8 cellular contexts compared by ENCODE assay signal in genomic region chr4:183797041-183797444, GRCh38.
DNase-seq lines count a peak whose midpoint lies in the region; ATAC-seq and TF ChIP-seq lines count a peak whose summit lies in the region.

No MANE protein-coding gene starts in this region.

- peaks cover 25% of the 10 kb centered on the region for H3K4me1 ChIP-seq in ES-I3 (ENCODE audit: insufficient read depth, low read length)

- CTCF ChIA-PET in T-cell (lab: Charles Lee): no interaction called here

- H3K4me3 ChIP-seq in retinal pigment epithelial cell (ENCODE audit: low read length): peak overlapping the region; percentile 60

- no peaks in the 10 kb centered on the region for H3K36me3 Mint-ChIP-seq in T-cell

- H3K9me3 ChIP-seq in ES-I3 (ENCODE audit: control insufficient read depth, insufficient read depth, low read length): peaks cover 13% of the 10 kb centered on the region; the same call in 1 of the 2 replicates

- no peaks in the 10 kb centered on the region for H3K36me3 ChIP-seq in ES-I3 (ENCODE audit: insufficient read depth, low read length)

- peaks cover 6 to 15% (median 13%) of the 10 kb centered on the region in 3 donors for H3K4me1 Mint-ChIP-seq in T-cell

- intact Hi-C loops in cardiac septum (cut with DNase I): loop anchor here (5.0 kb wide), 1 partner anchor 75 kb away; no protein-coding TSS in a partner anchor

- ATAC-seq in T-cell (replicated peaks in 1 of 4) (peak in 1 of 4 experiments; percentile 27), GM19397 (IDR thresholded peaks at IDR 0.05; ENCODE audit: unreplicated experiment) (no peak), GM21528 (IDR thresholded peaks at IDR 0.05; ENCODE audit: low FRiP score, unreplicated experiment) (no peak)

- H3K9ac ChIP-seq in ES-I3 (ENCODE audit: low read depth, low read length): peak overlapping the region; percentile 67

- POLR2A ChIA-PET in T-cell (lab: Charles Lee): no interaction called here

- peaks cover 11 to 20% (median 11%) of the 10 kb centered on the region in 3 donors for H3K9me3 Mint-ChIP-seq in T-cell

- peaks cover 57 to 63% of the 10 kb centered on the region in 2 donors for H3K27me3 Mint-ChIP-seq in T-cell

- no peak overlapping the region for H3K27ac Mint-ChIP-seq in T-cell

- H3K4me3 Mint-ChIP-seq in T-cell: peak overlapping the region; percentile 64 to 74 (median 71)

- no peak for DNase-seq in T-cell
- DNase-seq in cardiac septum (ENCODE audit: low spot score): peak; percentile 79
- no peak for DNase-seq in retinal pigment epithelial cell (ENCODE audit: low read depth)
- no peak for DNase-seq in kidney glomerular epithelial cell (lab: John Stamatoyannopoulos, UW)
- no peak for DNase-seq in NCI-H2081 treated with DMSO at 0.1 percent for 48 hours (lab: John Stamatoyannopoulos, UW)

- no peak for TF ChIP-seq CTCF in retinal pigment epithelial cell (conservative IDR thresholded peaks at IDR 0.05; ENCODE audit: low read depth, low read length)
